Comparison of ENCODE assay signal across 1 cellular context in the genomic region with DNA sequence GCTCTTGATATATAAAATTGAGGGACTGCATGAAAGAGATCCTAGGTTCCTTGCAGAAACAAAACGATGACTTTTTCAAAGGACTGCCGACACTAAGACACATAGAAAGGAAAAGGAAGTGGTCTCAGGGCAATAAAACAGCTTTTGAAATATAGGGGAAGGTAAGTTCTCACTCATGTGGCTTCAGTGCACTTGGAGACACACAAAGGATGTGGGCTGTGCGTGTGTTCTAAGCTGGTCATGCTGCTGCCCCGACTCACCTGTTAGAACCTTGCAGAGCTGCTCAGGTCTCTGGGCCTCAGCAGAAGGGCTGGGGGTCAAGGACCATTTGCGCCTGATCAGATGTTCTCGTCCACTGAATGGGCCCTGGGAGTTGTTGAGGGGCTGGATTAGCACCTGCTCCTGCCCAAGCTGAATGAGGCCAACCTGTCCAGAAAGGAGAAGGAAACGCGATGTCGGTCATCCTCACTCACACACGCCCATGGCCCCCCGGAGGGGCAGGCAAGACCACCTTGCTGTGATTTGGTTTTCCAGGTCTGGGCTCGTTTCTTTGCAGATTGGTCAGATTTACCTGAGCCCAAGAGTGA.
TF ChIP-seq lines count a peak whose summit lies in the region.

No MANE protein-coding gene starts in this region.

TF ChIP-seq in SK-N-SH treated with all-trans-retinoic acid at 6 μM for 48 hours, 23 proteins besides CTCF, POLR2A, EP300 and RAD21 (continued from another document):
- TF ChIP-seq, protein P1, sequence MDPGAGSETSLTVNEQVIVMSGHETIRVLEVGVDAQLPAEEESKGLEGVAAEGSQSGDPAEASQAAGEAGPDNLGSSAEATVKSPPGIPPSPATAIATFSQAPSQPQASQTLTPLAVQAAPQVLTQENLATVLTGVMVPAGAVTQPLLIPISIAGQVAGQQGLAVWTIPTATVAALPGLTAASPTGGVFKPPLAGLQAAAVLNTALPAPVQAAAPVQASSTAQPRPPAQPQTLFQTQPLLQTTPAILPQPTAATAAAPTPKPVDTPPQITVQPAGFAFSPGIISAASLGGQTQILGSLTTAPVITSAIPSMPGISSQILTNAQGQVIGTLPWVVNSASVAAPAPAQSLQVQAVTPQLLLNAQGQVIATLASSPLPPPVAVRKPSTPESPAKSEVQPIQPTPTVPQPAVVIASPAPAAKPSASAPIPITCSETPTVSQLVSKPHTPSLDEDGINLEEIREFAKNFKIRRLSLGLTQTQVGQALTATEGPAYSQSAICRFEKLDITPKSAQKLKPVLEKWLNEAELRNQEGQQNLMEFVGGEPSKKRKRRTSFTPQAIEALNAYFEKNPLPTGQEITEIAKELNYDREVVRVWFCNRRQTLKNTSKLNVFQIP (CRISPR knock-in tag; IDR thresholded peaks at IDR 0.05; ENCODE audit: borderline replicate concordance, low read depth), result no peak
- no peak for TF ChIP-seq ZNF70 (CRISPR knock-in tag; IDR thresholded peaks at IDR 0.05)
- no peak for TF ChIP-seq ISL1 (CRISPR knock-in tag; IDR thresholded peaks at IDR 0.05)
- TF ChIP-seq GLIS3 (CRISPR knock-in tag; IDR thresholded peaks at IDR 0.05), result no peak
- no peak for TF ChIP-seq TOX (CRISPR knock-in tag; IDR thresholded peaks at IDR 0.05; ENCODE audit: borderline replicate concordance)
- TF ChIP-seq BACH2 (CRISPR knock-in tag; IDR thresholded peaks at IDR 0.05; ENCODE audit: borderline replicate concordance), result no peak
- TF ChIP-seq RARB (CRISPR knock-in tag; IDR thresholded peaks at IDR 0.05), result no peak
- no peak for TF ChIP-seq SNAI2 (CRISPR knock-in tag; IDR thresholded peaks at IDR 0.05)
- no peak for TF ChIP-seq ZFP30 (CRISPR knock-in tag; IDR thresholded peaks at IDR 0.05)
- no peak for TF ChIP-seq ARNTL (CRISPR knock-in tag; IDR thresholded peaks at IDR 0.05; ENCODE audit: borderline replicate concordance, low read depth)
- TF ChIP-seq, protein P2, sequence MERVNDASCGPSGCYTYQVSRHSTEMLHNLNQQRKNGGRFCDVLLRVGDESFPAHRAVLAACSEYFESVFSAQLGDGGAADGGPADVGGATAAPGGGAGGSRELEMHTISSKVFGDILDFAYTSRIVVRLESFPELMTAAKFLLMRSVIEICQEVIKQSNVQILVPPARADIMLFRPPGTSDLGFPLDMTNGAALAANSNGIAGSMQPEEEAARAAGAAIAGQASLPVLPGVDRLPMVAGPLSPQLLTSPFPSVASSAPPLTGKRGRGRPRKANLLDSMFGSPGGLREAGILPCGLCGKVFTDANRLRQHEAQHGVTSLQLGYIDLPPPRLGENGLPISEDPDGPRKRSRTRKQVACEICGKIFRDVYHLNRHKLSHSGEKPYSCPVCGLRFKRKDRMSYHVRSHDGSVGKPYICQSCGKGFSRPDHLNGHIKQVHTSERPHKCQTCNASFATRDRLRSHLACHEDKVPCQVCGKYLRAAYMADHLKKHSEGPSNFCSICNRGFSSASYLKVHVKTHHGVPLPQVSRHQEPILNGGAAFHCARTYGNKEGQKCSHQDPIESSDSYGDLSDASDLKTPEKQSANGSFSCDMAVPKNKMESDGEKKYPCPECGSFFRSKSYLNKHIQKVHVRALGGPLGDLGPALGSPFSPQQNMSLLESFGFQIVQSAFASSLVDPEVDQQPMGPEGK (CRISPR knock-in tag; IDR thresholded peaks at IDR 0.05; ENCODE audit: borderline replicate concordance), result no peak
- no peak for TF ChIP-seq ZC3H10 (CRISPR knock-in tag; IDR thresholded peaks at IDR 0.05)
- no peak for TF ChIP-seq TCF4 (CRISPR knock-in tag; IDR thresholded peaks at IDR 0.05; ENCODE audit: borderline replicate concordance)
- TF ChIP-seq, protein P3, sequence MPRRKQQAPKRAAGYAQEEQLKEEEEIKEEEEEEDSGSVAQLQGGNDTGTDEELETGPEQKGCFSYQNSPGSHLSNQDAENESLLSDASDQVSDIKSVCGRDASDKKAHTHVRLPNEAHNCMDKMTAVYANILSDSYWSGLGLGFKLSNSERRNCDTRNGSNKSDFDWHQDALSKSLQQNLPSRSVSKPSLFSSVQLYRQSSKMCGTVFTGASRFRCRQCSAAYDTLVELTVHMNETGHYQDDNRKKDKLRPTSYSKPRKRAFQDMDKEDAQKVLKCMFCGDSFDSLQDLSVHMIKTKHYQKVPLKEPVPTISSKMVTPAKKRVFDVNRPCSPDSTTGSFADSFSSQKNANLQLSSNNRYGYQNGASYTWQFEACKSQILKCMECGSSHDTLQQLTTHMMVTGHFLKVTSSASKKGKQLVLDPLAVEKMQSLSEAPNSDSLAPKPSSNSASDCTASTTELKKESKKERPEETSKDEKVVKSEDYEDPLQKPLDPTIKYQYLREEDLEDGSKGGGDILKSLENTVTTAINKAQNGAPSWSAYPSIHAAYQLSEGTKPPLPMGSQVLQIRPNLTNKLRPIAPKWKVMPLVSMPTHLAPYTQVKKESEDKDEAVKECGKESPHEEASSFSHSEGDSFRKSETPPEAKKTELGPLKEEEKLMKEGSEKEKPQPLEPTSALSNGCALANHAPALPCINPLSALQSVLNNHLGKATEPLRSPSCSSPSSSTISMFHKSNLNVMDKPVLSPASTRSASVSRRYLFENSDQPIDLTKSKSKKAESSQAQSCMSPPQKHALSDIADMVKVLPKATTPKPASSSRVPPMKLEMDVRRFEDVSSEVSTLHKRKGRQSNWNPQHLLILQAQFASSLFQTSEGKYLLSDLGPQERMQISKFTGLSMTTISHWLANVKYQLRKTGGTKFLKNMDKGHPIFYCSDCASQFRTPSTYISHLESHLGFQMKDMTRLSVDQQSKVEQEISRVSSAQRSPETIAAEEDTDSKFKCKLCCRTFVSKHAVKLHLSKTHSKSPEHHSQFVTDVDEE (CRISPR knock-in tag; IDR thresholded peaks at IDR 0.05), result no peak
